8 cellular contexts compared by ENCODE assay signal in genomic region chr1:145065195-145065826, GRCh38. TPM values are rescaled to one million over a fixed set of nuclear protein-coding genes. Genes with fewer than 3 reads are reported as not detected.
DNase-seq lines count a peak whose midpoint lies in the region; ATAC-seq, FAIRE-seq and TF ChIP-seq lines count a peak whose summit lies in the region.
"Not testable (repeated sequence)": the region's sequence is repeated elsewhere in the genome, so short reads cannot be mapped to it uniquely, and the experiment has no call there.

No MANE protein-coding gene starts in this region.

- H3K36me3 Mint-ChIP-seq in CD4-positive, CD25-positive, alpha-beta regulatory T cell; stimulated activated naive B cell treated with anti-CD40 and anti-IgM and Interleukin-4, amounts not matched to agents 10 μg/mL and 1 μg/mL and 100 μg/mL, for 72 hours: not testable (repeated sequence)

- not testable (repeated sequence) for H4K20me1 ChIP-seq in MM.1S (ENCODE audit: insufficient read depth, low read length); HepG2 (ENCODE audit: insufficient read depth, low read length)

- not testable (repeated sequence) for TF ChIP-seq EP300 in HepG2 (IDR thresholded peaks at IDR 0.05; ENCODE audit: low read depth in 2 of 2, low read length in 2 of 2); HepG2 (CRISPR knock-in tag; IDR thresholded peaks at IDR 0.05; ENCODE audit: borderline replicate concordance)

- not testable (repeated sequence) for TF ChIP-seq POLR2A in HepG2 (IDR thresholded peaks at IDR 0.05; ENCODE audit: insufficient read depth in 1 of 2, low read depth in 2 of 2, low read length in 2 of 2)

- not testable (repeated sequence) for TF ChIP-seq RAD21 in HepG2 (CRISPR knock-in tag; IDR thresholded peaks at IDR 0.05)

- WGBS in HepG2 (ENCODE audit: low lambda C conversion rate) = no CpG with 5 or more reads among the region's 5 CpGs

- CTCF ChIA-PET in HepG2 (lab: Yijun Ruan, JAX; ENCODE audit: low intra/inter-chr PET ratio, low total read pairs) = not testable (repeated sequence)

- H3F3A ChIP-seq in MM.1S (ENCODE audit: insufficient read depth, low read length) = not testable (repeated sequence)

- H3K9ac ChIP-seq in MM.1S (ENCODE audit: low read length); HepG2 (ENCODE audit: insufficient read depth, low read depth, low read length): not testable (repeated sequence)

- POLR2A ChIA-PET in HepG2 (lab: Yijun Ruan, JAX) = not testable (repeated sequence)

- not testable (repeated sequence) for H3K36me3 ChIP-seq in CD4-positive, CD25-positive, alpha-beta regulatory T cell (ENCODE audit: control insufficient read depth, insufficient read depth, low read length); MM.1S (replicated peaks; ENCODE audit: insufficient read depth, low read length); HepG2 (replicated peaks in 1 of 2; ENCODE audit: control insufficient read depth in 1 of 2, insufficient read depth in 2 of 2, low read length in 2 of 2)

- not testable (repeated sequence) for H3K9me2 ChIP-seq in MM.1S (replicated peaks; ENCODE audit: insufficient read depth, low read length)

- H3K4me3 ChIP-seq in CD4-positive, CD25-positive, alpha-beta regulatory T cell (ENCODE audit: low read depth, low read length); MM.1S (ENCODE audit: low read length); HepG2 (replicated peaks in 1 of 3; ENCODE audit: insufficient read depth in 1 of 3, low read depth in 2 of 3, low read length in 3 of 3): not testable (repeated sequence)

- not testable (repeated sequence) for H3K4me1 ChIP-seq in CD4-positive, CD25-positive, alpha-beta regulatory T cell (ENCODE audit: control insufficient read depth, insufficient read depth, low read length, poor library complexity, severe bottlenecking); MM.1S (ENCODE audit: low read length); HepG2 (ENCODE audit: insufficient read depth, low read length)

- not testable (repeated sequence) for FAIRE-seq in HepG2 (lab: Jason Lieb, UNC)

- not testable (repeated sequence) for TF ChIP-seq CTCF in MM.1S (IDR thresholded peaks at IDR 0.05; ENCODE audit: low read length); HepG2 (CRISPR knock-in tag; IDR thresholded peaks at IDR 0.05)

- not testable (repeated sequence) for H2AFZ ChIP-seq in MM.1S (ENCODE audit: low read length); HepG2 (ENCODE audit: low read length)

- ATAC-seq in CD4-positive, CD25-positive, alpha-beta regulatory T cell (ENCODE audit: low read depth in 2 of 2) = peak; percentile 47 to 50
- ATAC-seq in GM19467 (IDR thresholded peaks at IDR 0.05; ENCODE audit: unreplicated experiment) = peak; percentile 63
- peak; percentile 78 for ATAC-seq in HG02852 (IDR thresholded peaks at IDR 0.05; ENCODE audit: unreplicated experiment)
- ATAC-seq in activated CD4-positive, CD25-positive, alpha-beta regulatory T cell treated with anti-CD3 and anti-CD28 coated beads, Interleukin-2, amount 50 U/mL, for 24 hours = peak; percentile 32 to 36
- ATAC-seq in esophagus mucosa = peak; percentile 81
- ATAC-seq in HepG2 = peak; percentile 95
- peak; percentile 71 to 77 for ATAC-seq in stimulated activated naive B cell treated with anti-CD40 and anti-IgM and Interleukin-4, amounts not matched to agents 10 μg/mL and 1 μg/mL and 100 μg/mL, for 72 hours (replicated peaks)

- H3K4me2 ChIP-seq in MM.1S (ENCODE audit: low read depth, low read length); HepG2 (ENCODE audit: low read depth, low read length): not testable (repeated sequence)

- not testable (repeated sequence) for H3K9me3 ChIP-seq in CD4-positive, CD25-positive, alpha-beta regulatory T cell (ENCODE audit: control insufficient read depth in 2 of 2, low read length in 2 of 2); MM.1S (replicated peaks; ENCODE audit: insufficient read depth, low read length); HepG2 (ENCODE audit: low read length)

- H3K79me2 ChIP-seq in MM.1S (ENCODE audit: low read length); HepG2 (ENCODE audit: insufficient read depth, low read length): not testable (repeated sequence)

- not testable (repeated sequence) for H3K4me3 Mint-ChIP-seq in CD4-positive, CD25-positive, alpha-beta regulatory T cell; stimulated activated naive B cell treated with anti-CD40 and anti-IgM and Interleukin-4, amounts not matched to agents 10 μg/mL and 1 μg/mL and 100 μg/mL, for 72 hours

- not testable (repeated sequence) for H3K27me3 Mint-ChIP-seq in CD4-positive, CD25-positive, alpha-beta regulatory T cell; stimulated activated naive B cell treated with anti-CD40 and anti-IgM and Interleukin-4, amounts not matched to agents 10 μg/mL and 1 μg/mL and 100 μg/mL, for 72 hours

- H3K27ac Mint-ChIP-seq in CD4-positive, CD25-positive, alpha-beta regulatory T cell; stimulated activated naive B cell treated with anti-CD40 and anti-IgM and Interleukin-4, amounts not matched to agents 10 μg/mL and 1 μg/mL and 100 μg/mL, for 72 hours: not testable (repeated sequence)

- intact Hi-C loops in HepG2 (cut with micrococcal nuclease; ENCODE audit: unreplicated experiment) = not testable (repeated sequence)

- in situ Hi-C loops in HepG2 (cut with HindIII; ENCODE audit: extremely low pct_ligation_motif_present, low pct_unique_long_range_greater_than_20kb) = not testable (repeated sequence)

- not testable (repeated sequence) for H3K27me3 ChIP-seq in CD4-positive, CD25-positive, alpha-beta regulatory T cell (ENCODE audit: control insufficient read depth, insufficient read depth, low read length); MM.1S (replicated peaks; ENCODE audit: insufficient read depth, low read length); HepG2 (ENCODE audit: control insufficient read depth in 1 of 2, insufficient read depth in 2 of 2, low read length in 2 of 2)

- not testable (repeated sequence) for H3K4me1 Mint-ChIP-seq in CD4-positive, CD25-positive, alpha-beta regulatory T cell; stimulated activated naive B cell treated with anti-CD40 and anti-IgM and Interleukin-4, amounts not matched to agents 10 μg/mL and 1 μg/mL and 100 μg/mL, for 72 hours

- not testable (repeated sequence) for H3K27ac ChIP-seq in CD4-positive, CD25-positive, alpha-beta regulatory T cell (ENCODE audit: insufficient read depth, low read length, poor library complexity, severe bottlenecking); MM.1S (ENCODE audit: low read length); HepG2 (ENCODE audit: extremely low read length, insufficient read depth, low read length)

- not testable (repeated sequence) for H3K9me3 Mint-ChIP-seq in CD4-positive, CD25-positive, alpha-beta regulatory T cell; stimulated activated naive B cell treated with anti-CD40 and anti-IgM and Interleukin-4, amounts not matched to agents 10 μg/mL and 1 μg/mL and 100 μg/mL, for 72 hours

- not testable (repeated sequence) for BruUV-seq in HepG2 (replicated peaks; lab: Mats Ljungman, UMichigan)

- not testable (repeated sequence) for DNase-seq in CD4-positive, CD25-positive, alpha-beta regulatory T cell; HepG2 (ENCODE audit: low spot score); stimulated activated naive B cell treated with anti-CD40 and anti-IgM and Interleukin-4, amounts not matched to agents 10 μg/mL and 1 μg/mL and 100 μg/mL, for 72 hours
- peak; percentile 0 for DNase-seq in MM.1S

RNA-seq across cellular contexts. Expression of gene SRGAP2B, which starts 29.8 kb away (rescaled TPM):
- 36.7 TPM for total RNA-seq in CD4-positive, CD25-positive, alpha-beta regulatory T cell
- 1 to 10 TPM; 1.2 to 3.0 (median 2.1) TPM for polyA plus RNA-seq in CD4-positive, CD25-positive, alpha-beta regulatory T cell
- total RNA-seq in esophagus mucosa = 25.9 TPM
- 16.1 and 21.8 TPM in 2 replicates for total RNA-seq in HepG2 (2016; rRNA removed; fragmentation: Illumina TruSeq; extraction: Trizol)
- 4.7 and 8.0 TPM in 2 replicates for total RNA-seq in HepG2 (2016; cell fraction: cytosol; rRNA removed; fragmentation: Illumina TruSeq; extraction: Trizol; ENCODE audit: low read depth)
- 17.0 and 22.9 TPM in 2 replicates for total RNA-seq in HepG2 (2016; cell fraction: insoluble cytoplasmic fraction; rRNA removed; fragmentation: Illumina TruSeq; extraction: Trizol)
- 12.5 and 14.8 TPM in 2 replicates for total RNA-seq in HepG2 (2016; cell fraction: membrane; rRNA removed; fragmentation: Illumina TruSeq; extraction: Trizol)
- 16.3 and 20.4 TPM in 2 replicates for total RNA-seq in HepG2 (2016; cell fraction: nucleus; rRNA removed; fragmentation: Illumina TruSeq; extraction: Trizol)
- 9.2 and 13.5 TPM in 2 replicates for polyA plus RNA-seq in HepG2 (2011; rRNA removed)
- polyA plus RNA-seq in HepG2 (2011; cell fraction: cytosol; rRNA removed) = 9.9 and 11.6 TPM in 2 replicates
- 15.0 and 19.0 TPM in 2 replicates for polyA plus RNA-seq in HepG2 (2011; cell fraction: nucleus; rRNA removed)
- polyA plus RNA-seq in HepG2 (2012) = 13.2 and 17.0 TPM in 2 replicates
- polyA plus RNA-seq in HepG2 (2016; cell fraction: cytosol; fragmentation: Illumina TruSeq; extraction: Trizol; ENCODE audit: low read depth) = 0.76 and 1.0 TPM in 2 replicates
- polyA plus RNA-seq in HepG2 (2016; cell fraction: insoluble cytoplasmic fraction; fragmentation: Illumina TruSeq; extraction: Trizol; ENCODE audit: low read depth) = 14.7 and 16.1 TPM in 2 replicates
- polyA plus RNA-seq in HepG2 (2016; cell fraction: membrane; fragmentation: Illumina TruSeq; extraction: Trizol; ENCODE audit: low read depth) = 3.7 and 5.0 TPM in 2 replicates
- 14.3 and 23.5 TPM in 2 replicates for polyA plus RNA-seq in HepG2 (2016; cell fraction: nucleus; fragmentation: Illumina TruSeq; extraction: Trizol; ENCODE audit: insufficient read depth, low read depth)
- 27.1 and 40.5 TPM in 2 replicates for polyA minus RNA-seq in HepG2 (2011; rRNA and poly(A)+ RNA removed; ENCODE audit: low replicate concordance)
- 19.9 and 20.9 TPM in 2 replicates for polyA minus RNA-seq in HepG2 (2011; cell fraction: cytosol; rRNA and poly(A)+ RNA removed)
- 29.3 and 33.5 TPM in 2 replicates for polyA minus RNA-seq in HepG2 (2011; cell fraction: nucleus; rRNA and poly(A)+ RNA removed)

RNA-seq across cellular contexts. Expression of gene FAM72D, which starts 30.5 kb away (rescaled TPM):
- not detected for total RNA-seq in CD4-positive, CD25-positive, alpha-beta regulatory T cell
- polyA plus RNA-seq in CD4-positive, CD25-positive, alpha-beta regulatory T cell = under 1 TPM in 2 of 4 donors, not detected in 2; 0.38 to 0.47 TPM
- 2.8 TPM for total RNA-seq in esophagus mucosa
- 3.7 and 5.2 TPM in 2 replicates for total RNA-seq in HepG2 (2016; rRNA removed; fragmentation: Illumina TruSeq; extraction: Trizol)
- 0.97 and 1.2 TPM in 2 replicates for total RNA-seq in HepG2 (2016; cell fraction: cytosol; rRNA removed; fragmentation: Illumina TruSeq; extraction: Trizol; ENCODE audit: low read depth)
- 4.5 and 5.9 TPM in 2 replicates for total RNA-seq in HepG2 (2016; cell fraction: insoluble cytoplasmic fraction; rRNA removed; fragmentation: Illumina TruSeq; extraction: Trizol)
- total RNA-seq in HepG2 (2016; cell fraction: membrane; rRNA removed; fragmentation: Illumina TruSeq; extraction: Trizol) = 3.0 and 3.2 TPM in 2 replicates
- 3.8 and 4.8 TPM in 2 replicates for total RNA-seq in HepG2 (2016; cell fraction: nucleus; rRNA removed; fragmentation: Illumina TruSeq; extraction: Trizol)
- polyA plus RNA-seq in HepG2 (2011; rRNA removed) = 2.5 and 4.4 TPM in 2 replicates
- 1.6 and 1.8 TPM in 2 replicates for polyA plus RNA-seq in HepG2 (2011; cell fraction: cytosol; rRNA removed)
- 1.1 and 2.1 TPM in 2 replicates for polyA plus RNA-seq in HepG2 (2011; cell fraction: nucleus; rRNA removed)
- 2.9 and 4.1 TPM in 2 replicates for polyA plus RNA-seq in HepG2 (2012)
- 0.54 and 0.76 TPM in 2 replicates for polyA plus RNA-seq in HepG2 (2016; cell fraction: cytosol; fragmentation: Illumina TruSeq; extraction: Trizol; ENCODE audit: low read depth)
- polyA plus RNA-seq in HepG2 (2016; cell fraction: insoluble cytoplasmic fraction; fragmentation: Illumina TruSeq; extraction: Trizol; ENCODE audit: low read depth) = 7.0 and 9.6 TPM in 2 replicates
- polyA plus RNA-seq in HepG2 (2016; cell fraction: membrane; fragmentation: Illumina TruSeq; extraction: Trizol; ENCODE audit: low read depth) = 1.9 and 2.7 TPM in 2 replicates
- 8.2 and 8.7 TPM in 2 replicates for polyA plus RNA-seq in HepG2 (2016; cell fraction: nucleus; fragmentation: Illumina TruSeq; extraction: Trizol; ENCODE audit: insufficient read depth, low read depth)
- 3.1 and 3.9 TPM in 2 replicates for polyA minus RNA-seq in HepG2 (2011; rRNA and poly(A)+ RNA removed; ENCODE audit: low replicate concordance)
- 1.1 and 1.2 TPM in 2 replicates for polyA minus RNA-seq in HepG2 (2011; cell fraction: cytosol; rRNA and poly(A)+ RNA removed)
- 2.6 and 2.7 TPM in 2 replicates for polyA minus RNA-seq in HepG2 (2011; cell fraction: nucleus; rRNA and poly(A)+ RNA removed)

Comparison
In these comparisons a context has a peak if more than half of its experiments do, and no peak if none do; other contexts are left out.
1. ATAC-seq: peak in every context shown above with its lines; median percentile 95 in HepG2; 81 in esophagus mucosa; 78 in HG02852; 74 in stimulated activated naive B cell treated with anti-CD40 and anti-IgM and Interleukin-4, amounts not matched to agents 10 μg/mL and 1 μg/mL and 100 μg/mL, for 72 hours; 63 in GM19467; 48 in CD4-positive, CD25-positive, alpha-beta regulatory T cell; 34 in activated CD4-positive, CD25-positive, alpha-beta regulatory T cell treated with anti-CD3 and anti-CD28 coated beads, Interleukin-2, amount 50 U/mL, for 24 hours.